Comparison of ENCODE assay signal across 11 cellular contexts in genomic region chr1:180167021-180167701, GRCh38. TPM values are rescaled to one million over a fixed set of nuclear protein-coding genes. Genes with fewer than 3 reads are reported as not detected.
DNase-seq lines count a peak whose midpoint lies in the region; ATAC-seq and TF ChIP-seq lines count a peak whose summit lies in the region.
"Had no signal": no experiment of that assay in that cellular context is flagged by ENCODE, and none has a peak within 500 bp of the region (broad histone marks: within the 10 kb centered on the region; RNA-seq: fewer than 3 reads in every experiment).

No MANE protein-coding gene starts in this region.

- no peak for TF ChIP-seq CTCF in chondrocyte (IDR thresholded peaks at IDR 0.05)
- TF ChIP-seq CTCF in lower lobe of right lung (IDR thresholded peaks at IDR 0.05) = no peak
- no peak for TF ChIP-seq CTCF in thoracic aorta (IDR thresholded peaks at IDR 0.05)

- no peak for ATAC-seq in lower lobe of right lung
- ATAC-seq in thoracic aorta (ENCODE audit: insufficient number of reproducible peaks, low FRiP score, low read depth) = peak; percentile 34
- ATAC-seq in GM18511 (IDR thresholded peaks at IDR 0.05; ENCODE audit: unreplicated experiment) = no peak
- ATAC-seq: stimulated activated naive CD8-positive, alpha-beta T cell treated with anti-CD3 and anti-CD28 coated beads, Interleukin-15, amount 100 ng/mL, for 72 hours had no signal

- H3K27ac ChIP-seq in lower lobe of right lung (peak overlapping the region; percentile 67), thoracic aorta (peak overlapping the region; percentile 46 to 65)

- peak overlapping the region; percentile 22 for H3K27ac Mint-ChIP-seq in chondrocyte (ENCODE audit: unreplicated experiment)
- H3K27ac Mint-ChIP-seq: stimulated activated naive CD8-positive, alpha-beta T cell treated with anti-CD3 and anti-CD28 coated beads, Interleukin-15, amount 100 ng/mL, for 72 hours had no signal

- intact Hi-C loops in lower lobe of right lung (cut with DNase I) = no loop called here

- H3K9me3 ChIP-seq in lower lobe of right lung (no peaks in the 10 kb centered on the region), thoracic aorta (no peaks in the 10 kb centered on the region)

- H3K4me3 ChIP-seq in lower lobe of right lung = no peak overlapping the region
- no peak overlapping the region for H3K4me3 ChIP-seq in thoracic aorta

- no peaks in the 10 kb centered on the region for H3K27me3 ChIP-seq in lower lobe of right lung (ENCODE audit: low read depth)
- no peaks in the 10 kb centered on the region for H3K27me3 ChIP-seq in thoracic aorta (replicated peaks; ENCODE audit: insufficient read depth)

- H3K4me1 ChIP-seq in lower lobe of right lung (peaks cover 79% of the 10 kb centered on the region), thoracic aorta (ENCODE audit: control insufficient read depth in 1 of 2, low read depth in 2 of 2) (peaks cover 16 to 30% of the 10 kb centered on the region in 2 donors)

- no peak overlapping the region for H3K4me3 Mint-ChIP-seq in chondrocyte (ENCODE audit: unreplicated experiment)
- H3K4me3 Mint-ChIP-seq: stimulated activated naive CD8-positive, alpha-beta T cell treated with anti-CD3 and anti-CD28 coated beads, Interleukin-15, amount 100 ng/mL, for 72 hours had no signal

- no peaks in the 10 kb centered on the region for H3K27me3 Mint-ChIP-seq in chondrocyte (ENCODE audit: low read depth)
- H3K27me3 Mint-ChIP-seq: stimulated activated naive CD8-positive, alpha-beta T cell treated with anti-CD3 and anti-CD28 coated beads, Interleukin-15, amount 100 ng/mL, for 72 hours had no signal

- no peaks in the 10 kb centered on the region for H3K9me3 Mint-ChIP-seq in chondrocyte (ENCODE audit: low read depth)
- H3K9me3 Mint-ChIP-seq: stimulated activated naive CD8-positive, alpha-beta T cell treated with anti-CD3 and anti-CD28 coated beads, Interleukin-15, amount 100 ng/mL, for 72 hours had no signal

- DNase-seq in NCI-H1092 treated with DMSO at 0.1 percent for 48 hours (lab: John Stamatoyannopoulos, UW) (peak; percentile 19), NCI-H1092 (lab: John Stamatoyannopoulos, UW) (no peak), chondrocyte (ENCODE audit: low spot score) (no peak), lower lobe of right lung (no peak), thoracic aorta (ENCODE audit: low spot score) (no peak), HUDEP-2 (lab: John Stamatoyannopoulos, UW; ENCODE audit: unreplicated experiment in 76 of 76) (no peak), GDM1 (lab: John Stamatoyannopoulos, UW) (no peak)
- DNase-seq: activated T-cell treated with anti-CD3 and anti-CD28 coated beads for 4 hours; midbrain; stimulated activated naive CD8-positive, alpha-beta T cell treated with anti-CD3 and anti-CD28 coated beads, Interleukin-15, amount 100 ng/mL, for 72 hours had no signal

- peaks cover 26% of the 10 kb centered on the region for H3K4me1 Mint-ChIP-seq in chondrocyte (ENCODE audit: low read depth)

- H3K36me3 ChIP-seq in lower lobe of right lung (peaks cover 28% of the 10 kb centered on the region), thoracic aorta (no peaks in the 10 kb centered on the region)

- H3K36me3 Mint-ChIP-seq in chondrocyte (ENCODE audit: low read depth) = peaks cover 10% of the 10 kb centered on the region

RNA-seq across cellular contexts. Expression of gene QSOX1, which starts 12.5 kb away (rescaled TPM):
- total RNA-seq in chondrocyte (152 to 232 TPM (median 222 TPM) in 3 replicates), lower lobe of right lung (241 TPM), thoracic aorta (100 to 1,000 TPM in 1 of 2 donors, 10 to 100 TPM in 1; 82.4 to 168 TPM)
